In genomic region chr16:4350365-4350786, GRCh38 we compare ENCODE assay signal across 1 cellular context.
TF ChIP-seq lines count a peak whose summit lies in the region.

No MANE protein-coding gene starts in this region.

TF ChIP-seq in GM23338, 12 proteins besides CTCF, POLR2A, EP300 and RAD21 (continued from another document):
- no peak for TF ChIP-seq ZNF462 (CRISPR knock-in tag; IDR thresholded peaks at IDR 0.05)
- TF ChIP-seq EZH2phosphoT487 (IDR thresholded peaks at IDR 0.05; ENCODE audit: unreplicated experiment): no peak
- TF ChIP-seq CREB1 (CRISPR knock-in tag; IDR thresholded peaks at IDR 0.05; ENCODE audit: low read depth): no peak
- no peak for TF ChIP-seq NANOG (IDR thresholded peaks at IDR 0.05; ENCODE audit: borderline replicate concordance)
- no peak for TF ChIP-seq STAT1 (IDR thresholded peaks at IDR 0.05; ENCODE audit: unreplicated experiment)
- no peak for TF ChIP-seq ZNF331 (CRISPR knock-in tag; IDR thresholded peaks at IDR 0.05; ENCODE audit: low read depth)
- TF ChIP-seq, protein P1, sequence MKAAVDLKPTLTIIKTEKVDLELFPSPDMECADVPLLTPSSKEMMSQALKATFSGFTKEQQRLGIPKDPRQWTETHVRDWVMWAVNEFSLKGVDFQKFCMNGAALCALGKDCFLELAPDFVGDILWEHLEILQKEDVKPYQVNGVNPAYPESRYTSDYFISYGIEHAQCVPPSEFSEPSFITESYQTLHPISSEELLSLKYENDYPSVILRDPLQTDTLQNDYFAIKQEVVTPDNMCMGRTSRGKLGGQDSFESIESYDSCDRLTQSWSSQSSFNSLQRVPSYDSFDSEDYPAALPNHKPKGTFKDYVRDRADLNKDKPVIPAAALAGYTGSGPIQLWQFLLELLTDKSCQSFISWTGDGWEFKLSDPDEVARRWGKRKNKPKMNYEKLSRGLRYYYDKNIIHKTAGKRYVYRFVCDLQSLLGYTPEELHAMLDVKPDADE (IDR thresholded peaks at IDR 0.05): no peak
- no peak for TF ChIP-seq EZH2 (IDR thresholded peaks at IDR 0.05; ENCODE audit: low read depth, unreplicated experiment)
- no peak for TF ChIP-seq POLR2AphosphoS5 (IDR thresholded peaks at IDR 0.05; ENCODE audit: low read depth)
- no peak for TF ChIP-seq JUNB (IDR thresholded peaks at IDR 0.05; ENCODE audit: unreplicated experiment)
- no peak for TF ChIP-seq ZNF114 (CRISPR knock-in tag; IDR thresholded peaks at IDR 0.05)
